Comparison of ENCODE assay signal across 8 cellular contexts in the genomic region with DNA sequence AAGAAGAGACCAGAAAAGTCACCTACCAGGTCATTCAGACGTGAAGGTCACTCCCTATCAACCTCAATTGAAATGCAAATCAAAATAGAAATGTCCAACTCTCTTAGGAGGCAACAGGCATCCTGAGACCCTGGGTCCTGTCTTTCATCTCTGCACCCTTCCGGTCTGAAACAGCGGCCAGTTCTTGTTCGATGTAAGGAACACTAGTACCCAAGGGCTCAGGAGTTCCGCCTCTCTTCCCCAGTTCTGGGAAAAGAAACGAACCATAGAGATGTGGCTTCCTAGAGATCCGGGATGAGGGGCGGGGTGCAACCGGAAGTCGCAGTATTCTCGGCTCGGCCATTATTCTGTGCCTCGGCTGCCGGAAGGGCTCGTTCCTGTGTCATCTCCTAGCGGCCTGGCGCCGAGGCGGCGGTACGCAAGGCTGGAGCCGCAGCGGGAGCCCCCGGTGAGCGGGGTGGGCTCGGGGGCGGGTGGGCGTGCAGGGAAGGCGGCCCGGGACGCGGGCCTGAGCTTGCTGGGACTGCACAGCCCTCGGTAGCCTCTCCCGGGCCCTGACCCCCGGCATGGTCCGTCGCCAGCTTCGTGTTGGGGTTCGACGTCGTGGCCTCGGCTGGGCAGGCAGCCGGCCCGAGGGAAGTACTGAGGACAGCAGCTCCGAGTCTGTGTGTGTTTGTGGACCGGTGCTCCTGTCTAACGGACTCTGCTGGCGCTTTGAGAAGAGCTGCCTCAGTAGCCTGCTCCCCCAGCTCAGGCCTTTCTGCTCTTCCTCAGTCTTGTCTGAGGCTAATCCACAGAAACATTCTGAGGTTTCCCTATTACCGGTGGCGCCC. TPM values are rescaled to one million over a fixed set of nuclear protein-coding genes. Genes with fewer than 3 reads are reported as not detected.
DNase-seq lines count a peak whose midpoint lies in the region; ATAC-seq and TF ChIP-seq lines count a peak whose summit lies in the region.

TSS of gene ZNF197 (plus strand) at position 341 of the 833 bp plus-strand sequence. CDS start 4,119 bp downstream, outside the sequence.

- POLR2A ChIA-PET in Panc1 (lab: Charles Lee), result no interaction called here

- TF ChIP-seq CTCF in Panc1 (IDR thresholded peaks at IDR 0.05), result no peak
- TF ChIP-seq CTCF in fibroblast of pulmonary artery (IDR thresholded peaks at IDR 0.05; ENCODE audit: low read length, missing control alignments), result no peak
- no peak for TF ChIP-seq CTCF in natural killer cell (IDR thresholded peaks at IDR 0.05)

- H3K27me3 ChIP-seq in Panc1 (ENCODE audit: control insufficient read depth, insufficient read depth, low read length), result no peaks in the 10 kb centered on the region

- no peaks in the 10 kb centered on the region for H3K9me3 ChIP-seq in Panc1 (ENCODE audit: control insufficient read depth, insufficient read depth, low read depth, low read length)

- H3K27me3 Mint-ChIP-seq in natural killer cell (ENCODE audit: low read depth in 2 of 2), result no peaks in the 10 kb centered on the region

- H3K4me1 Mint-ChIP-seq in natural killer cell, result peaks cover 43 to 47% of the 10 kb centered on the region in 2 donors

- in situ Hi-C loops in Panc1 (cut with HindIII; ENCODE audit: low pct_unique_long_range_greater_than_20kb, low sequenced_read_pairs), result no loop called here

- peaks cover 4% of the 10 kb centered on the region; the same call in 1 of the 2 replicates for H3K36me3 ChIP-seq in Panc1 (ENCODE audit: control insufficient read depth, insufficient read depth, low read length)

- intact Hi-C loops in Panc1 (cut with micrococcal nuclease; ENCODE audit: unreplicated experiment), result loop anchor here (10.0 kb wide), 1 partner anchor 90 kb away; no protein-coding TSS in a partner anchor
- intact Hi-C loops in natural killer cell (cut with micrococcal nuclease), result no loop called here

- DNase-seq in DMS53 (lab: John Stamatoyannopoulos, UW) (peak; percentile 86), HuH-7.5 (ENCODE audit: low spot score) (peak; percentile 78), Panc1 (ENCODE audit: low read depth, low spot score) (no peak), fibroblast of pulmonary artery (ENCODE audit: low read depth) (peak; percentile 92), natural killer cell (peak; percentile 37)
- DNase-seq in activated T-helper 1 cell treated with anti-CD3 and anti-CD28 coated beads, Interleukin-2, amount 50 U/mL, for 16 hours (ENCODE audit: low read depth in 1 of 2, low spot score in 1 of 2), result peak; percentile 9 to 29
- DNase-seq in stimulated activated naive CD4-positive, alpha-beta T cell treated with Interleukin-2 at 50 U/mL for 16 hours (lab: John Stamatoyannopoulos, UW), result peak; percentile 34

- H3K27ac ChIP-seq in Panc1 (ENCODE audit: low read length), result peak within 1 kb of the TSS; percentile 86

- no peaks in the 10 kb centered on the region for H3K9me3 Mint-ChIP-seq in natural killer cell

- H3K36me3 Mint-ChIP-seq in natural killer cell, result no peaks in the 10 kb centered on the region

- 0 out of 2 replicates have a peak, but pooled peaks cover 2% of the 10 kb centered on the region for H3K4me1 ChIP-seq in Panc1 (ENCODE audit: control insufficient read depth, insufficient read depth, low read length)

- peak within 1 kb of the TSS; percentile 79 to 88 for H3K27ac Mint-ChIP-seq in natural killer cell

- H3K4me3 ChIP-seq in Panc1 (ENCODE audit: low read depth in 2 of 2, low read length in 2 of 2) (peak within 1 kb of the TSS; percentile 76 to 81), fibroblast of pulmonary artery (replicated peaks; ENCODE audit: low read depth, low read length) (peak within 1 kb of the TSS; percentile 83)

- no TSS peak for BruUV-seq in Panc1 (replicated peaks; lab: Mats Ljungman, UMichigan)

- peak; percentile 89 for ATAC-seq in GM21526 (IDR thresholded peaks at IDR 0.05; ENCODE audit: low FRiP score, unreplicated experiment)
- ATAC-seq in Panc1, result peak; percentile 99
- ATAC-seq in natural killer cell, result peak; percentile 78 to 88 (median 87)

- peak within 1 kb of the TSS; percentile 97 for H3K4me3 Mint-ChIP-seq in natural killer cell

- CTCF ChIA-PET in Panc1 (lab: Charles Lee), result interaction anchor here (0.7 kb wide), 1 partner anchor 413 kb away, joined by 4 read pairs; no protein-coding TSS in a partner anchor

RNA-seq across cellular contexts. Expression of gene ZNF197, which starts in this region (rescaled TPM):
- total RNA-seq in Panc1 (2021; ENCODE audit: unreplicated experiment) (7.0 TPM), natural killer cell (10 to 100 TPM in 2 of 3 donors, 1 to 10 TPM in 1; 10.0 to 15.7 (median 13.4) TPM)
- polyA plus RNA-seq in Panc1 (2012; ENCODE audit: insufficient read length), result 4.1 TPM
